In genomic region chr10:22386396-22386928, GRCh38 we compare ENCODE assay signal across 17 cellular contexts. TPM values are rescaled to one million over a fixed set of nuclear protein-coding genes. Genes with fewer than 3 reads are reported as not detected.
"Had no signal": no experiment of that assay in that cellular context is flagged by ENCODE, and none has a peak within 500 bp of the region (broad histone marks: within the 10 kb centered on the region; RNA-seq: fewer than 3 reads in every experiment).

No MANE protein-coding gene starts in this region.

- H3K4me3 ChIP-seq: coronary artery, heart left ventricle, left ventricle myocardium inferior, stomach, thoracic aorta had no signal

- H3K27me3 ChIP-seq: heart left ventricle, stomach had no signal

- H3K27ac ChIP-seq: coronary artery, heart left ventricle, left ventricle myocardium inferior, parathyroid adenoma, stomach, thoracic aorta had no signal

- H3K36me3 ChIP-seq: heart left ventricle, left ventricle myocardium inferior, stomach, thoracic aorta had no signal

- H3K9me3 Mint-ChIP-seq: activated naive CD4-positive, alpha-beta T cell treated with anti-CD3 and anti-CD28 coated beads for 36 hours; activated T-helper 17 cell treated with anti-CD3 and anti-CD28 coated beads, Interleukin-2, amount 50 U/mL, for 72 hours had no signal

- H3K4me1 Mint-ChIP-seq: activated T-helper 17 cell treated with anti-CD3 and anti-CD28 coated beads, Interleukin-2, amount 50 U/mL, for 72 hours had no signal

- H3K9ac ChIP-seq: parathyroid adenoma had no signal

- H3K4me1 ChIP-seq: heart left ventricle, left ventricle myocardium inferior, parathyroid adenoma, stomach had no signal

- H3K9me3 ChIP-seq: heart left ventricle, left ventricle myocardium inferior, stomach, thoracic aorta had no signal

- H2AFZ ChIP-seq: parathyroid adenoma had no signal

- DNase-seq: activated CD4-positive, alpha-beta T cell treated with anti-CD3 and anti-CD28 coated beads, Interleukin-2, amount 50 U/mL, for 1 hour; activated CD4-positive, CD25-positive, alpha-beta regulatory T cell; activated naive CD4-positive, alpha-beta T cell treated with anti-CD3 and anti-CD28 coated beads for 36 hours; activated T-cell treated with anti-CD3 and anti-CD28 coated beads for 4 hours; caudate nucleus; effector CD8-positive, alpha-beta T cell; foreskin melanocyte; heart left ventricle; islet precursor cell; left ventricle myocardium inferior; stimulated activated CD4-positive, alpha-beta T cell treated with anti-CD3 and anti-CD28 coated beads, Interleukin-4, amount 100 ng/mL, for 4 hours; stomach had no signal

- ATAC-seq: activated T-helper 17 cell treated with anti-CD3 and anti-CD28 coated beads, Interleukin-2, amount 50 U/mL, for 72 hours; heart left ventricle had no signal

- H3K79me2 ChIP-seq: parathyroid adenoma had no signal

- H3K27ac Mint-ChIP-seq: activated naive CD4-positive, alpha-beta T cell treated with anti-CD3 and anti-CD28 coated beads for 36 hours; activated T-helper 17 cell treated with anti-CD3 and anti-CD28 coated beads, Interleukin-2, amount 50 U/mL, for 72 hours had no signal

- H3K4me3 Mint-ChIP-seq: activated naive CD4-positive, alpha-beta T cell treated with anti-CD3 and anti-CD28 coated beads for 36 hours; activated T-helper 17 cell treated with anti-CD3 and anti-CD28 coated beads, Interleukin-2, amount 50 U/mL, for 72 hours had no signal

RNA-seq across cellular contexts. Expression of gene SPAG6, which starts 41.2 kb away (rescaled TPM):
- total RNA-seq: activated CD8-positive, alpha-beta memory T cell treated with anti-CD3 and anti-CD28 coated beads for 36 hours; activated naive CD4-positive, alpha-beta T cell treated with anti-CD3 and anti-CD28 coated beads for 36 hours; activated T-helper 17 cell treated with anti-CD3 and anti-CD28 coated beads, Interleukin-2, amount 50 U/mL, for 72 hours; left ventricle myocardium inferior; stomach; thoracic aorta had no signal
- polyA plus RNA-seq: heart left ventricle, stomach had no signal
